23 cellular contexts compared by ENCODE assay signal in genomic region chr12:70635713-70636112, GRCh38. TPM values are rescaled to one million over a fixed set of nuclear protein-coding genes. Genes with fewer than 3 reads are reported as not detected.
A peak's percentile ranks its signal among the peaks of the same experiment; 100 is the strongest.
DNase-seq lines count a peak whose midpoint lies in the region; ATAC-seq, FAIRE-seq and TF ChIP-seq lines count a peak whose summit lies in the region.
"Had no signal": no experiment of that assay in that cellular context is flagged by ENCODE, and none has a peak within 500 bp of the region (broad histone marks: within the 10 kb centered on the region; RNA-seq: fewer than 3 reads in every experiment).

No MANE protein-coding gene starts in this region.

- H3K36me3 ChIP-seq in left ventricle myocardium inferior (no peaks in the 10 kb centered on the region), lower lobe of right lung (no peaks in the 10 kb centered on the region), suprapubic skin (no peaks in the 10 kb centered on the region)
- H3K36me3 ChIP-seq: SJCRH30 had no signal

- WGBS in suprapubic skin: 91% methylated on average over 6 of the region's 6 CpGs

- TF ChIP-seq CTCF in left ventricle myocardium inferior (IDR thresholded peaks at IDR 0.05; ENCODE audit: borderline replicate concordance) (no peak), endothelial cell (IDR thresholded peaks at IDR 0.05; ENCODE audit: unreplicated experiment) (no peak), lower lobe of right lung (IDR thresholded peaks at IDR 0.05) (no peak), suprapubic skin (IDR thresholded peaks at IDR 0.05) (no peak)

- no peak for DNase-seq in left ventricle myocardium inferior
- no peak for DNase-seq in left cardiac atrium
- no peak for DNase-seq in endothelial cell (ENCODE audit: low spot score)
- no peak for DNase-seq in lower lobe of right lung
- no peak for DNase-seq in suprapubic skin (ENCODE audit: low spot score in 2 of 2)
- no peak for DNase-seq in stimulated activated CD4-positive, alpha-beta T cell treated with anti-CD3 and anti-CD28 coated beads, Interleukin-2, amount 100 ng/mL, for 48 hours
- no peak for DNase-seq in H54 (ENCODE audit: insufficient read length, low spot score)
- DNase-seq: EL, H7, KBM-7, NCI-H1092, NCI-H1436, NCI-H1930, NCI-H2227 treated with DMSO at 0.1 percent for 48 hours, NCI-H510A, NCI-H748 treated with DMSO at 0.1 percent for 48 hours, SJCRH30 had no signal

- peak overlapping the region; percentile 98 for H3K4me3 Mint-ChIP-seq in endothelial cell (ENCODE audit: unreplicated experiment)

- intact Hi-C loops in left ventricle myocardium inferior (cut with micrococcal nuclease) (no loop called here), left cardiac atrium (cut with DNase I) (no loop called here), lower lobe of right lung (cut with DNase I) (no loop called here)

- H3K4me1 ChIP-seq in left ventricle myocardium inferior (peaks cover 9% of the 10 kb centered on the region), lower lobe of right lung (no peaks in the 10 kb centered on the region), suprapubic skin (no peaks in the 10 kb centered on the region)
- H3K4me1 ChIP-seq: SJCRH30 had no signal

- peaks cover 2% of the 10 kb centered on the region for H3K27me3 Mint-ChIP-seq in endothelial cell (ENCODE audit: unreplicated experiment)

- no peaks in the 10 kb centered on the region for H3K9me3 ChIP-seq in left ventricle myocardium inferior (replicated peaks)
- H3K9me3 ChIP-seq in lower lobe of right lung: no peaks in the 10 kb centered on the region
- H3K9me3 ChIP-seq in suprapubic skin: no peaks in the 10 kb centered on the region
- H3K9me3 ChIP-seq: SJCRH30 had no signal

- no peak for TF ChIP-seq POLR2A in suprapubic skin (IDR thresholded peaks at IDR 0.05)
- no peak for TF ChIP-seq POLR2A in H54 (IDR thresholded peaks at IDR 0.05; ENCODE audit: low read depth, low read length)

- peaks cover 51% of the 10 kb centered on the region for H3K36me3 Mint-ChIP-seq in endothelial cell (ENCODE audit: low read depth, unreplicated experiment)

- H3K27ac Mint-ChIP-seq in endothelial cell (ENCODE audit: unreplicated experiment): peak overlapping the region; percentile 89

- peak overlapping the region; percentile 81 for H3K27ac ChIP-seq in left ventricle myocardium inferior (replicated peaks)
- no peak overlapping the region for H3K27ac ChIP-seq in lower lobe of right lung
- H3K27ac ChIP-seq in suprapubic skin: no peak overlapping the region
- H3K27ac ChIP-seq: C4-2B, HL-60, SJCRH30 had no signal

- no peak for FAIRE-seq in H54 (lab: Jason Lieb, UNC)
- FAIRE-seq: A204.1, GM19239 had no signal

- no peak for ATAC-seq in left cardiac atrium
- ATAC-seq in lower lobe of right lung: no peak
- ATAC-seq in HG03095 (IDR thresholded peaks at IDR 0.05; ENCODE audit: unreplicated experiment): no peak
- ATAC-seq: Panc1 had no signal

- H3K4me3 ChIP-seq in left ventricle myocardium inferior (peak overlapping the region; percentile 57), lower lobe of right lung (peak overlapping the region; percentile 38), suprapubic skin (peak overlapping the region; percentile 27)
- H3K4me3 ChIP-seq: SJCRH30 had no signal

- no peaks in the 10 kb centered on the region for H3K27me3 ChIP-seq in left ventricle myocardium inferior (ENCODE audit: low read depth)
- no peaks in the 10 kb centered on the region for H3K27me3 ChIP-seq in lower lobe of right lung (ENCODE audit: low read depth)
- H3K27me3 ChIP-seq in suprapubic skin: no peaks in the 10 kb centered on the region

- TF ChIP-seq EP300 in suprapubic skin (IDR thresholded peaks at IDR 0.05): no peak

- H3K9me3 Mint-ChIP-seq in endothelial cell (ENCODE audit: unreplicated experiment): no peaks in the 10 kb centered on the region

- H3K4me1 Mint-ChIP-seq in endothelial cell (ENCODE audit: unreplicated experiment): peaks cover 66% of the 10 kb centered on the region

RNA-seq across cellular contexts. Expression of gene PTPRB, which starts 1.5 kb away (rescaled TPM):
- total RNA-seq in left ventricle myocardium inferior (38.7 TPM), left cardiac atrium (10 to 100 TPM; 33.5 to 50.4 TPM), endothelial cell (ENCODE audit: unreplicated experiment) (162 TPM), lower lobe of right lung (91.4 TPM), suprapubic skin (10 to 100 TPM in 2 of 4 donors, 1 to 10 TPM in 2; 2.0 to 15.9 (median 8.0) TPM)
